In the genomic region with DNA sequence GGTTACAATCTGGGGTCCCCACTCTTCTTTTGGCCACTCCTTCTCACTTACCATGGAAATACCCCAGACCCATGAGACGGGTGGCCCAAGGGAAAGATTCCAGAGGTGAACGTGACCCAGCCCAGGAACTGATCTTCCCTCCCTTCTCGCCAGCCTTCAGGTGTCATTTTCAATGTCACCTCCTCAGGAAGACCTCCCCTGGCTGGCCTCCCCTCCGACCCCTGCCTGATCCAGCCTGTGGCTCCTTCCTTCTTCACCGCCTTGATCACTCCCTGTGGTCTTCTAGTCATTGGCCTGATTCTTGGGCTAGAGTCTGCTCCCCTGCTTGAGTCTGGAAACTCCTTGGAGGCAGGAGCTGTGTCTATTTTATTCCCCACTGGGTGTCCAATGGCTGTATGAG, we compare ENCODE assay signal across 24 cellular contexts.
DNase-seq lines count a peak whose midpoint lies in the region; ATAC-seq, FAIRE-seq and TF ChIP-seq lines count a peak whose summit lies in the region.
"Had no signal": no experiment of that assay in that cellular context is flagged by ENCODE, and none has a peak within 500 bp of the region (broad histone marks: within the 10 kb centered on the region; RNA-seq: fewer than 3 reads in every experiment).

No MANE protein-coding gene starts in this region.

- H3K9ac ChIP-seq in IMR-90 (ENCODE audit: low read depth, low read length): no peak overlapping the region

- H3K4me3 ChIP-seq in IMR-90 (ENCODE audit: insufficient read depth, low read depth, low read length): no peak overlapping the region
- H3K4me3 ChIP-seq: MG63 had no signal

- H3K4ac ChIP-seq in IMR-90 (ENCODE audit: low read depth, low read length): peak overlapping the region; percentile 63

- ATAC-seq in IMR-90 (ENCODE audit: low read depth): no peak
- no peak for ATAC-seq in sciatic nerve
- ATAC-seq in HG02938 (IDR thresholded peaks at IDR 0.05; ENCODE audit: unreplicated experiment): no peak

- no peak overlapping the region for H3K14ac ChIP-seq in IMR-90 (replicated peaks; ENCODE audit: low read depth, low read length)

- TF ChIP-seq RAD21 in IMR-90 (IDR thresholded peaks at IDR 0.05; ENCODE audit: low read length): no peak

- H3K4me1 ChIP-seq in IMR-90 (ENCODE audit: control insufficient read depth, insufficient read depth, low read length): peaks cover 19% of the 10 kb centered on the region

- peaks cover 1% of the 10 kb centered on the region; the same call in 1 of the 2 replicates for H3K36me3 ChIP-seq in IMR-90 (ENCODE audit: control insufficient read depth, insufficient read depth, low read length)
- H3K36me3 ChIP-seq: BE2C had no signal

- peak overlapping the region; percentile 7; the same call in 1 of the 2 replicates for H2BK20ac ChIP-seq in IMR-90 (ENCODE audit: low read depth, low read length)

- H3K9me3 Mint-ChIP-seq in T-helper 2 cell treated with Interferon-gamma antibody and Interleukin-4, amounts not matched to agents 5 μg/mL and 100 μg/mL, for 36 hours: no peaks in the 10 kb centered on the region
- H3K9me3 Mint-ChIP-seq: CD4-positive, alpha-beta memory T cell had no signal

- POLR2A ChIA-PET in IMR-90 (lab: Charles Lee; ENCODE audit: unreplicated experiment): no interaction called here

- BruUV-seq in IMR-90 (replicated peaks; lab: Mats Ljungman, UMichigan): no TSS peak

- peaks cover 4% of the 10 kb centered on the region for H3K4me1 Mint-ChIP-seq in T-helper 2 cell treated with Interferon-gamma antibody and Interleukin-4, amounts not matched to agents 5 μg/mL and 100 μg/mL, for 36 hours (ENCODE audit: low read depth)

- peaks cover 29 to 78% of the 10 kb centered on the region in 2 experiments for H3K79me1 ChIP-seq in IMR-90 (ENCODE audit: low read depth in 1 of 2, low read length in 2 of 2)

- peaks cover 13% of the 10 kb centered on the region; the same call in 1 of the 2 replicates for H3K9me1 ChIP-seq in IMR-90 (ENCODE audit: insufficient read depth, low read length)

- H3K27ac ChIP-seq in IMR-90 (ENCODE audit: insufficient read depth, low read length): no peak overlapping the region
- H3K27ac ChIP-seq: RWPE1 had no signal

- no peak overlapping the region for H3K18ac ChIP-seq in IMR-90 (ENCODE audit: low read depth, low read length)

- H3K4me2 ChIP-seq in IMR-90 (ENCODE audit: low read depth, low read length): no peak overlapping the region

- no peaks in the 10 kb centered on the region for H3K36me3 Mint-ChIP-seq in T-helper 2 cell treated with Interferon-gamma antibody and Interleukin-4, amounts not matched to agents 5 μg/mL and 100 μg/mL, for 36 hours (ENCODE audit: low read depth)
- H3K36me3 Mint-ChIP-seq: CD4-positive, alpha-beta memory T cell had no signal

- in situ Hi-C loops in IMR-90 (cut with MboI; ENCODE audit: low sequenced_read_pairs): loop anchor here (25.0 kb wide), 1 partner anchor 136 kb away; a partner anchor contains a TSS

- no peak overlapping the region for H2BK15ac ChIP-seq in IMR-90 (ENCODE audit: low read depth, low read length)

- H3K9me3 ChIP-seq in IMR-90 (ENCODE audit: control insufficient read depth, insufficient read depth, low read length): no peaks in the 10 kb centered on the region
- H3K9me3 ChIP-seq: BE2C, MG63 had no signal

- no peak overlapping the region for H4K5ac ChIP-seq in IMR-90 (ENCODE audit: low read depth, low read length)

- H4K8ac ChIP-seq in IMR-90 (ENCODE audit: low read depth in 2 of 2, low read length in 2 of 2): no peak overlapping the region

- H3K27me3 Mint-ChIP-seq in T-helper 2 cell treated with Interferon-gamma antibody and Interleukin-4, amounts not matched to agents 5 μg/mL and 100 μg/mL, for 36 hours (ENCODE audit: low read depth): peaks cover 29% of the 10 kb centered on the region

- TF ChIP-seq POLR2A in IMR-90 (IDR thresholded peaks at IDR 0.05; ENCODE audit: low read depth, low read length) (no peak), H54 (IDR thresholded peaks at IDR 0.05; ENCODE audit: low read depth, low read length) (no peak)

- H2AFZ ChIP-seq in IMR-90 (replicated peaks; ENCODE audit: low read length, poor library complexity): no peak overlapping the region

- no peak overlapping the region for H3K56ac ChIP-seq in IMR-90 (ENCODE audit: extremely low read depth, insufficient read depth, low read length)

- dilution Hi-C loops in IMR-90 (cut with HindIII; ENCODE audit: low sequenced_read_pairs, unreplicated experiment): no loop called here

- no peak overlapping the region for H2AK9ac ChIP-seq in IMR-90 (replicated peaks; ENCODE audit: low read depth, low read length, poor library complexity)

- no peaks in the 10 kb centered on the region; the same call in 1 of the 2 replicates for H4K20me1 ChIP-seq in IMR-90 (ENCODE audit: insufficient read depth, low read length)

- no peak overlapping the region for H3K4me3 Mint-ChIP-seq in T-helper 2 cell treated with Interferon-gamma antibody and Interleukin-4, amounts not matched to agents 5 μg/mL and 100 μg/mL, for 36 hours
- H3K4me3 Mint-ChIP-seq: CD4-positive, alpha-beta memory T cell had no signal

- H3K27ac Mint-ChIP-seq in T-helper 2 cell treated with Interferon-gamma antibody and Interleukin-4, amounts not matched to agents 5 μg/mL and 100 μg/mL, for 36 hours: no peak overlapping the region
- H3K27ac Mint-ChIP-seq: CD4-positive, alpha-beta memory T cell had no signal

- 0 out of 2 replicates have a peak overlapping the region, but pooled peaks have one; percentile 7 for H2AK5ac ChIP-seq in IMR-90 (ENCODE audit: low read depth, low read length)

- 80% methylated on average over 2 of the region's 5 CpGs; no CpG with 5 or more reads in 1 of the 2 experiments for WGBS in IMR-90 (ENCODE audit: extremely low coverage in 2 of 2, insufficient read length in 1 of 2), 2 experiments

- intact Hi-C loops in IMR-90 (cut with micrococcal nuclease): no loop called here
- intact Hi-C loops in sciatic nerve (cut with DNase I): loop anchor here (10.0 kb wide), 1 partner anchor 53 kb away; no protein-coding TSS in a partner anchor

- FAIRE-seq in H54 (lab: Jason Lieb, UNC): no peak
- FAIRE-seq: D721Med, GM12892, HepG2 had no signal

- H2BK5ac ChIP-seq in IMR-90 (ENCODE audit: low read depth, low read length, poor library complexity, severe bottlenecking): no peak overlapping the region

- no peak overlapping the region; the same call in 1 of the 2 replicates for H4K91ac ChIP-seq in IMR-90 (ENCODE audit: insufficient read depth, low read depth, low read length)

- no peak overlapping the region for H3K23ac ChIP-seq in IMR-90 (ENCODE audit: low read depth, low read length)

- CTCF ChIA-PET in IMR-90 (lab: Yijun Ruan, JAX): no interaction called here

- DNase-seq in IMR-90 (no peak), mesenteric fat pad (ENCODE audit: low spot score) (peak; percentile 69), sciatic nerve (ENCODE audit: low spot score) (peak; percentile 33), H54 (ENCODE audit: insufficient read length, low spot score) (no peak)
- DNase-seq in activated CD8-positive, alpha-beta memory T cell treated with anti-CD3 and anti-CD28 coated beads, Interleukin-2, amount 50 U/mL, for 48 hours: peak; percentile 6
- DNase-seq in T-helper 2 cell treated with Interferon-gamma antibody and Interleukin-4, amounts not matched to agents 5 μg/mL and 100 μg/mL, for 36 hours (ENCODE audit: low spot score): no peak
- DNase-seq: BE2C; CD4-positive, alpha-beta memory T cell; DND-41; GDM1; GOT3; MG63; NCI-H1092 treated with DMSO at 0.1 percent for 48 hours; NCI-H1694; NCI-H2107; NCI-H345; NCI-H526 treated with DMSO at 0.1 percent for 48 hours; NK-92 treated with Interleukin-12 subunit alpha and Interleukin-12 subunit beta, amount 100 ng/mL, for 24 hours; OCI-M1 had no signal

- no peak for TF ChIP-seq CTCF in IMR-90 (conservative IDR thresholded peaks at IDR 0.05; ENCODE audit: low read depth, low read length)

- H3K27me3 ChIP-seq in IMR-90 (ENCODE audit: control insufficient read depth, insufficient read depth, low read length): no peaks in the 10 kb centered on the region
- H3K27me3 ChIP-seq: BE2C, MG63 had no signal

- H2BK120ac ChIP-seq in IMR-90 (ENCODE audit: low read depth, low read length): no peak overlapping the region; the same call in 1 of the 2 replicates

TF ChIP-seq in IMR-90, 13 proteins besides CTCF, POLR2A, EP300 and RAD21:
- TF ChIP-seq MAZ (IDR thresholded peaks at IDR 0.05; ENCODE audit: borderline replicate concordance, low read depth, low read length) (no peak), RCOR1 (IDR thresholded peaks at IDR 0.05; ENCODE audit: insufficient replicate concordance, low read length) (no peak), MXI1 (IDR thresholded peaks at IDR 0.05; ENCODE audit: borderline replicate concordance, low read depth, low read length) (no peak), NFE2L2 (IDR thresholded peaks at IDR 0.05; ENCODE audit: low read depth, low read length) (no peak), FOS (IDR thresholded peaks at IDR 0.05; ENCODE audit: low read depth, low read length) (no peak), BHLHE40 (IDR thresholded peaks at IDR 0.05; ENCODE audit: low read depth, low read length) (no peak), MAFK (IDR thresholded peaks at IDR 0.05; ENCODE audit: low read depth, low read length) (no peak), CEBPB (IDR thresholded peaks at IDR 0.05; ENCODE audit: low read depth, low read length) (no peak)
TF ChIP-seq in IMR-90: peak in this region for 0.

Comparison
In these comparisons a context has a peak if more than half of its experiments do, and no peak if none do; other contexts are left out.
1. DNase-seq: peak in activated CD8-positive, alpha-beta memory T cell treated with anti-CD3 and anti-CD28 coated beads, Interleukin-2, amount 50 U/mL, for 48 hours (single experiment), mesenteric fat pad (single experiment) and sciatic nerve (single experiment); none in IMR-90 (single experiment), T-helper 2 cell treated with Interferon-gamma antibody and Interleukin-4, amounts not matched to agents 5 μg/mL and 100 μg/mL, for 36 hours (single experiment) and H54 (single experiment).